Comparison of ENCODE assay signal across 1 cellular context in genomic region chr11:132336781-132337535, GRCh38.
TF ChIP-seq lines count a peak whose summit lies in the region.

No MANE protein-coding gene starts in this region.

TF ChIP-seq in GM12878, 131 proteins besides CTCF, POLR2A, EP300 and RAD21 (continued from another document):
- TF ChIP-seq E2F8 (IDR thresholded peaks at IDR 0.05; ENCODE audit: low read depth, partially characterized antibody): no peak
- TF ChIP-seq NKRF (conservative IDR thresholded peaks at IDR 0.05): no peak
- no peak for TF ChIP-seq ZSCAN29 (IDR thresholded peaks at IDR 0.05)
- TF ChIP-seq RBBP5 (conservative IDR thresholded peaks at IDR 0.05): no peak
- no peak for TF ChIP-seq MLLT1 (IDR thresholded peaks at IDR 0.05)
- no peak for TF ChIP-seq SKIL (IDR thresholded peaks at IDR 0.05; ENCODE audit: low read depth, poor library complexity, severe bottlenecking)
- TF ChIP-seq EED (IDR thresholded peaks at IDR 0.05; ENCODE audit: low read depth): peak; percentile 83
- no peak for TF ChIP-seq HCFC1 (IDR thresholded peaks at IDR 0.05; ENCODE audit: low read length)
- no peak for TF ChIP-seq RCOR1 (conservative IDR thresholded peaks at IDR 0.05; ENCODE audit: low read depth, low read length)
- TF ChIP-seq SPI1 (IDR thresholded peaks at IDR 0.05; ENCODE audit: borderline replicate concordance, insufficient read depth, low read depth, low read length): peak; percentile 78; the same call in 1 of the 2 replicates
- TF ChIP-seq ZBED1 (IDR thresholded peaks at IDR 0.05; ENCODE audit: borderline replicate concordance): no peak
- no peak for TF ChIP-seq E2F4 (IDR thresholded peaks at IDR 0.05; ENCODE audit: low read depth, low read length)
- no peak for TF ChIP-seq SP1 (IDR thresholded peaks at IDR 0.05; ENCODE audit: low read depth, low read length)
- no peak for TF ChIP-seq SRF (IDR thresholded peaks at IDR 0.05; ENCODE audit: low read depth in 2 of 2, low read length in 2 of 2)
- 0 out of 2 replicates have a peak, but pooled peaks have one; percentile 22 for TF ChIP-seq IKZF1 (conservative IDR thresholded peaks at IDR 0.05)
- no peak for TF ChIP-seq HDGF (IDR thresholded peaks at IDR 0.05)
- no peak for TF ChIP-seq ZBTB33 (IDR thresholded peaks at IDR 0.05)
- TF ChIP-seq CHD2 (IDR thresholded peaks at IDR 0.05; ENCODE audit: borderline replicate concordance, low read depth, low read length): no peak
- no peak for TF ChIP-seq ZNF592 (IDR thresholded peaks at IDR 0.05)
- TF ChIP-seq FOXK2 (IDR thresholded peaks at IDR 0.05): no peak
- TF ChIP-seq SUZ12 (IDR thresholded peaks at IDR 0.05; ENCODE audit: unreplicated experiment): no peak
- TF ChIP-seq CBX3 (IDR thresholded peaks at IDR 0.05; ENCODE audit: borderline replicate concordance, low read depth): no peak
- no peak for TF ChIP-seq POLR2AphosphoS5 (IDR thresholded peaks at IDR 0.05; ENCODE audit: low read length)
- no peak for TF ChIP-seq YBX1 (IDR thresholded peaks at IDR 0.05)
- no peak for TF ChIP-seq SMARCA5 (IDR thresholded peaks at IDR 0.05)
- TF ChIP-seq STAT3 (IDR thresholded peaks at IDR 0.05; ENCODE audit: low read depth, low read length): no peak
- TF ChIP-seq IKZF2 (IDR thresholded peaks at IDR 0.05): peak; percentile 17 to 44; a peak in 3 of 4 replicates
- no peak for TF ChIP-seq ZNF274 (IDR thresholded peaks at IDR 0.05; ENCODE audit: insufficient read depth, insufficient read length)
- TF ChIP-seq CHD4 (IDR thresholded peaks at IDR 0.05): no peak
- no peak for TF ChIP-seq NR2F1 (conservative IDR thresholded peaks at IDR 0.05)
- no peak for TF ChIP-seq MEF2B (IDR thresholded peaks at IDR 0.05; ENCODE audit: partially characterized antibody, poor library complexity, severe bottlenecking)
- no peak for TF ChIP-seq FOS (IDR thresholded peaks at IDR 0.05; ENCODE audit: borderline replicate concordance, extremely low read depth, insufficient read length)
- no peak for TF ChIP-seq ELK1 (IDR thresholded peaks at IDR 0.05; ENCODE audit: low read depth, low read length)
- TF ChIP-seq SIN3A (IDR thresholded peaks at IDR 0.05; ENCODE audit: low read depth, low read length): no peak
- TF ChIP-seq YY1 (IDR thresholded peaks at IDR 0.05; ENCODE audit: low read depth, low read length): no peak
- TF ChIP-seq JUND (IDR thresholded peaks at IDR 0.05; ENCODE audit: low read depth, low read length): no peak
